1 cellular context compared by ENCODE assay signal in the genomic region with DNA sequence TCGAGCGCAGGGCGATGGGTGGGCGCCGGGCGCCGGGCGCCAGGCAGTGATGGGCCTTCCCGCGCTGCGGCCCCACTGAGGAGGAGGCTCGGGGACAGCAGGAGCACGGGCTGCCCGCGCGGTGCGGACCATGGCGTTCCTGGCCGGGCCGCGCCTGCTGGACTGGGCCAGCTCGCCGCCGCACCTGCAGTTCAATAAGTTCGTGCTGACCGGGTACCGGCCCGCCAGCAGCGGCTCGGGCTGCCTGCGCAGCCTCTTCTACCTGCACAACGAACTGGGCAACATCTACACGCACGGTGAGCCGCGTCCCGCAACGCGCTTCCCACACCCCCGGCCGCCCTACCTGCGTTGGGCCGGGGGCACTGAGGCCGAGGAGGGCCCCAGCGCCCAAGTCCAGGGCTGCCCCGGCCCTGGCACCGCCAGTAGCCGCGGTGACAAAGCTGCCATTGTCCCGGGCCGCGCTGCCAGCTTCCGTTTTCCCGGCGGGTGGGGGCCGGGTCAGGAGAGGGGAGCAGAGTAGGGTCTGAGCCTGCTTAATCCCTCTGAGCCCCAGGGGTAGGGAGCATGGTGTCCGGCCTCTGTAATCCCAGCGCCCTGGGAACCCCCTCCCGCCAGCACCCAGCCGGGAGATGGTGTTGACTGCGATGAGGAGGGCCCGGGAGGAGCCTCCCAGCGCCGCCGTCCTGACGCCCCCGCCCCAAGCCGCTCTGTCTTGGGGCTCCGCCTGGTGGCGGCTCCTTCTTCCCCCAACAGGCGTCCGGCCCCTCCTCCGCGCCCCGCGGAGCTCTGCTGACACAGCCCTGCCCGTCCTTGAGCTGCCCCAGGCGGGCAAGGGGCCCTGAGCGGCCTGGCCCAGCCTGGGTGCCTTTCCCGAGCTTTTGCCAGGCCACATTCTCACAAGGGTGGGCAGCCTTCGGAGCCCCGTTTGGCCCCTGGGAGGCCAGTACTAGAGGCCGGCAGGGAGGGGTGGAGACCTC.
TF ChIP-seq lines count a peak whose summit lies in the region.

No MANE protein-coding gene starts in this region.

TF ChIP-seq in HEK293, 187 proteins besides CTCF, POLR2A, EP300 and RAD21 (continued from another document and continues in another):
- no peak; the same call in 1 of the 2 replicates for TF ChIP-seq PBX3 (CRISPR knock-in tag; IDR thresholded peaks at IDR 0.05)
- TF ChIP-seq, protein P1, sequence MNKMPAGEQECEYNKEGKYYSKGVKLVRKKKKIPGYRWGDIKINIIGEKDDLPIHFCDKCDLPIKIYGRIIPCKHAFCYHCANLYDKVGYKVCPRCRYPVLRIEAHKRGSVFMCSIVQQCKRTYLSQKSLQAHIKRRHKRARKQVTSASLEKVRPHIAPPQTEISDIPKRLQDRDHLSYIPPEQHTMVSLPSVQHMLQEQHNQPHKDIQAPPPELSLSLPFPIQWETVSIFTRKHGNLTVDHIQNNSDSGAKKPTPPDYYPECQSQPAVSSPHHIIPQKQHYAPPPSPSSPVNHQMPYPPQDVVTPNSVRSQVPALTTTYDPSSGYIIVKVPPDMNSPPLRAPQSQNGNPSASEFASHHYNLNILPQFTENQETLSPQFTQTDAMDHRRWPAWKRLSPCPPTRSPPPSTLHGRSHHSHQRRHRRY (tag by site-specific recombination; IDR thresholded peaks at IDR 0.05) = peak; percentile 13; the same call in 1 of the 2 replicates
- TF ChIP-seq ZNF555 (tag by site-specific recombination; conservative IDR thresholded peaks at IDR 0.05) = no peak
- TF ChIP-seq KLF1 (tag by site-specific recombination; IDR thresholded peaks at IDR 0.05) = peak; percentile 78
- no peak for TF ChIP-seq ZNF157 (tag by site-specific recombination; IDR thresholded peaks at IDR 0.05)
- TF ChIP-seq ZNF416 (tag by site-specific recombination; IDR thresholded peaks at IDR 0.05) = no peak
- TF ChIP-seq ZNF354C (tag by site-specific recombination; IDR thresholded peaks at IDR 0.05; ENCODE audit: borderline replicate concordance, low read depth) = no peak
- no peak for TF ChIP-seq ZNF404 (tag by site-specific recombination; IDR thresholded peaks at IDR 0.05)
- TF ChIP-seq ZNF707 (tag by site-specific recombination; IDR thresholded peaks at IDR 0.05) = no peak
- TF ChIP-seq ZNF114 (tag by site-specific recombination; IDR thresholded peaks at IDR 0.05) = no peak
- TF ChIP-seq ZNF394 (tag by site-specific recombination; IDR thresholded peaks at IDR 0.05; ENCODE audit: borderline replicate concordance) = peak; percentile 37; the same call in 1 of the 2 replicates
- TF ChIP-seq ZNF830 (tag by site-specific recombination; IDR thresholded peaks at IDR 0.05; ENCODE audit: low read depth) = no peak
- peak; percentile 72; the same call in 1 of the 2 replicates for TF ChIP-seq ZNF837 (tag by site-specific recombination; IDR thresholded peaks at IDR 0.05)
- TF ChIP-seq ZNF639 (tag by site-specific recombination; IDR thresholded peaks at IDR 0.05) = no peak
- TF ChIP-seq RBAK (tag by site-specific recombination; IDR thresholded peaks at IDR 0.05) = no peak
- peak; percentile 65 for TF ChIP-seq ZNF423 (tag by site-specific recombination; IDR thresholded peaks at IDR 0.05)
- TF ChIP-seq ZNF362 (tag by site-specific recombination; IDR thresholded peaks at IDR 0.05) = no peak
- TF ChIP-seq, protein P2, sequence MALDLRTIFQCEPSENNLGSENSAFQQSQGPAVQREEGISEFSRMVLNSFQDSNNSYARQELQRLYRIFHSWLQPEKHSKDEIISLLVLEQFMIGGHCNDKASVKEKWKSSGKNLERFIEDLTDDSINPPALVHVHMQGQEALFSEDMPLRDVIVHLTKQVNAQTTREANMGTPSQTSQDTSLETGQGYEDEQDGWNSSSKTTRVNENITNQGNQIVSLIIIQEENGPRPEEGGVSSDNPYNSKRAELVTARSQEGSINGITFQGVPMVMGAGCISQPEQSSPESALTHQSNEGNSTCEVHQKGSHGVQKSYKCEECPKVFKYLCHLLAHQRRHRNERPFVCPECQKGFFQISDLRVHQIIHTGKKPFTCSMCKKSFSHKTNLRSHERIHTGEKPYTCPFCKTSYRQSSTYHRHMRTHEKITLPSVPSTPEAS (tag by site-specific recombination; IDR thresholded peaks at IDR 0.05) = no peak
- TF ChIP-seq ZNF426 (tag by site-specific recombination; IDR thresholded peaks at IDR 0.05) = no peak
- TF ChIP-seq ZSCAN16 (tag by site-specific recombination; IDR thresholded peaks at IDR 0.05) = no peak
- peak; percentile 59; the same call in 1 of the 2 replicates for TF ChIP-seq KLF16 (tag by site-specific recombination; IDR thresholded peaks at IDR 0.05)
- TF ChIP-seq MZF1 (tag by site-specific recombination; IDR thresholded peaks at IDR 0.05; ENCODE audit: borderline replicate concordance) = 0 out of 2 replicates have a peak, but pooled peaks have one; percentile 18
- TF ChIP-seq BCL11A (tag by site-specific recombination; IDR thresholded peaks at IDR 0.05; ENCODE audit: low read depth) = peak; percentile 65; the same call in 1 of the 2 replicates
- TF ChIP-seq KLF7 (tag by site-specific recombination; IDR thresholded peaks at IDR 0.05; ENCODE audit: borderline replicate concordance) = peak; percentile 62; the same call in 1 of the 2 replicates
- TF ChIP-seq EGR2 (tag by site-specific recombination; IDR thresholded peaks at IDR 0.05; ENCODE audit: low read depth) = peak; percentile 68
- peak; percentile 33; the same call in 1 of the 2 replicates for TF ChIP-seq ZNF449 (tag by site-specific recombination; IDR thresholded peaks at IDR 0.05)
- no peak for TF ChIP-seq HOXD13 (CRISPR knock-in tag; IDR thresholded peaks at IDR 0.05; ENCODE audit: borderline replicate concordance)
- TF ChIP-seq ZNF433 (tag by site-specific recombination; IDR thresholded peaks at IDR 0.05; ENCODE audit: low read depth) = no peak
- TF ChIP-seq ZNF175 (tag by site-specific recombination; IDR thresholded peaks at IDR 0.05) = no peak
- TF ChIP-seq ZNF350 (tag by site-specific recombination; IDR thresholded peaks at IDR 0.05) = no peak
- TF ChIP-seq ZNF174 (tag by site-specific recombination; IDR thresholded peaks at IDR 0.05) = no peak
- TF ChIP-seq ZNF791 (tag by site-specific recombination; IDR thresholded peaks at IDR 0.05) = no peak
- TF ChIP-seq, protein P3, sequence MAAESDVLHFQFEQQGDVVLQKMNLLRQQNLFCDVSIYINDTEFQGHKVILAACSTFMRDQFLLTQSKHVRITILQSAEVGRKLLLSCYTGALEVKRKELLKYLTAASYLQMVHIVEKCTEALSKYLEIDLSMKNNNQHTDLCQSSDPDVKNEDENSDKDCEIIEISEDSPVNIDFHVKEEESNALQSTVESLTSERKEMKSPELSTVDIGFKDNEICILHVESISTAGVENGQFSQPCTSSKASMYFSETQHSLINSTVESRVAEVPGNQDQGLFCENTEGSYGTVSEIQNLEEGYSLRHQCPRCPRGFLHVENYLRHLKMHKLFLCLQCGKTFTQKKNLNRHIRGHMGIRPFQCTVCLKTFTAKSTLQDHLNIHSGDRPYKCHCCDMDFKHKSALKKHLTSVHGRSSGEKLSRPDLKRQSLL (tag by site-specific recombination; IDR thresholded peaks at IDR 0.05) = peak; percentile 52; the same call in 1 of the 2 replicates
- TF ChIP-seq ZNF311 (tag by site-specific recombination; IDR thresholded peaks at IDR 0.05; ENCODE audit: borderline replicate concordance) = no peak
- no peak for TF ChIP-seq TCF7L2 (IDR thresholded peaks at IDR 0.05; ENCODE audit: borderline replicate concordance, low read depth, low read length)
- TF ChIP-seq ZEB2 (tag by site-specific recombination; IDR thresholded peaks at IDR 0.05) = peak; percentile 85
- TF ChIP-seq ZNF529 (tag by site-specific recombination; IDR thresholded peaks at IDR 0.05; ENCODE audit: insufficient replicate concordance) = no peak
- no peak for TF ChIP-seq ZNF19 (tag by site-specific recombination; IDR thresholded peaks at IDR 0.05; ENCODE audit: low read depth)
- no peak for TF ChIP-seq ZNF37A (tag by site-specific recombination; IDR thresholded peaks at IDR 0.05)
- no peak for TF ChIP-seq HOXA7 (CRISPR knock-in tag; IDR thresholded peaks at IDR 0.05; ENCODE audit: borderline replicate concordance)
- no peak for TF ChIP-seq ZFP41 (tag by site-specific recombination; IDR thresholded peaks at IDR 0.05; ENCODE audit: borderline replicate concordance)
- TF ChIP-seq ZNF521 (tag by site-specific recombination; IDR thresholded peaks at IDR 0.05) = no peak
- no peak for TF ChIP-seq ZFP3 (tag by site-specific recombination; IDR thresholded peaks at IDR 0.05; ENCODE audit: low read depth)
- TF ChIP-seq FEZF1 (tag by site-specific recombination; IDR thresholded peaks at IDR 0.05) = no peak
- no peak for TF ChIP-seq ZNF214 (tag by site-specific recombination; IDR thresholded peaks at IDR 0.05; ENCODE audit: borderline replicate concordance)
- peak; percentile 74 for TF ChIP-seq SP7 (tag by site-specific recombination; IDR thresholded peaks at IDR 0.05)
- peak; percentile 96 for TF ChIP-seq ZIC2 (tag by site-specific recombination; IDR thresholded peaks at IDR 0.05)
- no peak for TF ChIP-seq ZNF366 (tag by site-specific recombination; conservative IDR thresholded peaks at IDR 0.05)
- TF ChIP-seq ZNF623 (tag by site-specific recombination; IDR thresholded peaks at IDR 0.05) = no peak
- peak; percentile 57 for TF ChIP-seq ZBTB17 (tag by site-specific recombination; IDR thresholded peaks at IDR 0.05)
- TF ChIP-seq, protein P4, sequence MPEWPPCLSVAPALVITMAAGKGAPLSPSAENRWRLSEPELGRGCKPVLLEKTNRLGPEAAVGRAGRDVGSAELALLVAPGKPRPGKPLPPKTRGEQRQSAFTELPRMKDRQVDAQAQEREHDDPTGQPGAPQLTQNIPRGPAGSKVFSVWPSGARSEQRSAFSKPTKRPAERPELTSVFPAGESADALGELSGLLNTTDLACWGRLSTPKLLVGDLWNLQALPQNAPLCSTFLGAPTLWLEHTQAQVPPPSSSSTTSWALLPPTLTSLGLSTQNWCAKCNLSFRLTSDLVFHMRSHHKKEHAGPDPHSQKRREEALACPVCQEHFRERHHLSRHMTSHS (tag by site-specific recombination; IDR thresholded peaks at IDR 0.05) = no peak
- peak; percentile 64; the same call in 1 of the 2 replicates for TF ChIP-seq KLF10 (tag by site-specific recombination; IDR thresholded peaks at IDR 0.05)
- TF ChIP-seq ZNF248 (tag by site-specific recombination; IDR thresholded peaks at IDR 0.05) = no peak
- no peak for TF ChIP-seq ZNF510 (tag by site-specific recombination; IDR thresholded peaks at IDR 0.05; ENCODE audit: insufficient replicate concordance)
- TF ChIP-seq ZNF132 (tag by site-specific recombination; IDR thresholded peaks at IDR 0.05; ENCODE audit: borderline replicate concordance) = no peak
- TF ChIP-seq ZNF548 (tag by site-specific recombination; IDR thresholded peaks at IDR 0.05) = no peak
- peak; percentile 72 for TF ChIP-seq SP3 (tag by site-specific recombination; IDR thresholded peaks at IDR 0.05)
- TF ChIP-seq ZNF169 (tag by site-specific recombination; IDR thresholded peaks at IDR 0.05) = no peak
- no peak for TF ChIP-seq ZNF621 (tag by site-specific recombination; IDR thresholded peaks at IDR 0.05)
- no peak for TF ChIP-seq ZNF138 (tag by site-specific recombination; IDR thresholded peaks at IDR 0.05; ENCODE audit: borderline replicate concordance)
- 0 out of 2 replicates have a peak, but pooled peaks have one; percentile 23 for TF ChIP-seq ZNF184 (tag by site-specific recombination; IDR thresholded peaks at IDR 0.05)
- peak; percentile 58 for TF ChIP-seq ZNF335 (tag by site-specific recombination; conservative IDR thresholded peaks at IDR 0.05)
- no peak for TF ChIP-seq ZNF560 (tag by site-specific recombination; IDR thresholded peaks at IDR 0.05; ENCODE audit: borderline replicate concordance)
- no peak for TF ChIP-seq ZNF777 (tag by site-specific recombination; IDR thresholded peaks at IDR 0.05; ENCODE audit: borderline replicate concordance)
